Comparison of ENCODE assay signal across 1 cellular context in the genomic region with DNA sequence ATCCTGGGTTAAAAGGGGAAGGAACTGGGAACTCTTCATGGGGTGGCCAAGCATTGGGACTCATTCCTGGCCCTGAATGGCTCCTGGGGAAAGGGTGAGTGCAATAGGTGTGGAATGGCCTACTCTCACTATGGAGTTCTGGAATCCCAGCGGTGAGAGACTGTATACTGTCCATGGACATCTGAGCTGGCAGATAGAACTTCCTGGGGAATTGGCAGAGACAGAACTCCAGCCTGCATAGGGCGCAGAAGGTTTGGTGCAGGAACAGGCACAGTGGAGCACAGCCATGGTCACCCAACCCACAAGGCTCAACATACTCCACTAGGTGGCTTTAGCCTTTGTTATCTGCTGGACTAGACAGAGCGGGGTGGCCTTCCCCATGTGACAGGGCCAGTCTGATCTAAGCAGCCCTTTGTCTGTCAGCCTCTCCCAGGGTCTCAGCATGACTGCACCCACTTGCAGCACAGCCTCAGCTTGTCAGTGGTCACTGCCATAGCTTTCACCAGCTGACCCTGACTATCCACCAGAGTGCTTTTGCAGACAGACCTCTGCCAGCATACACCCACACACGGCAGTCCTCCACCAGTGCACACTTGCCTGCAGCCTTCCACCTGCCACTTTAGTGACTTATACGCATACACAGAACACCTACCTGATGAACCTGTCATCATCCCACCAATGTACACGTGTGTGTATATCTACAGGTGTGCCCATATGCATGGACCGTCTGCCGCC.
TF ChIP-seq lines count a peak whose summit lies in the region.

No MANE protein-coding gene starts in this region.

TF ChIP-seq in H1, 55 proteins besides CTCF, POLR2A, EP300 and RAD21:
- TF ChIP-seq YY1 (IDR thresholded peaks at IDR 0.05; ENCODE audit: low read depth, low read length) (no peak), BCL11A (IDR thresholded peaks at IDR 0.05; ENCODE audit: low read depth in 2 of 2, low read length in 2 of 2) (no peak), POU5F1 (IDR thresholded peaks at IDR 0.05; ENCODE audit: low read depth, low read length) (no peak), SP1 (IDR thresholded peaks at IDR 0.05; ENCODE audit: low read depth, low read length) (no peak)
